In genomic region chr14:73149753-73150152, GRCh38 we compare ENCODE assay signal across 34 cellular contexts.
"Had no signal": no experiment of that assay in that cellular context is flagged by ENCODE, and none has a peak within 500 bp of the region (broad histone marks: within the 10 kb centered on the region; RNA-seq: fewer than 3 reads in every experiment).

No MANE protein-coding gene starts in this region.

- H3K27me3 Mint-ChIP-seq: activated CD4-positive, alpha-beta memory T cell treated with anti-CD3 and anti-CD28 coated beads for 36 hours; activated CD4-positive, alpha-beta T cell treated with anti-CD3 and anti-CD28 coated beads, Interleukin-2, amount 10 ng/mL, durations not matched to agents 24 days and 14 days; activated naive CD8-positive, alpha-beta T cell treated with anti-CD3 and anti-CD28 coated beads for 36 hours; naive B cell; type B pancreatic cell had no signal

- H3K36me3 ChIP-seq: uterus had no signal

- H3K9me3 ChIP-seq: esophagus squamous epithelium, gastrocnemius medialis, pancreas, psoas muscle, spleen, uterus had no signal

- H3K27ac ChIP-seq: epithelial cell of prostate, esophagus squamous epithelium, gastrocnemius medialis, pancreas, psoas muscle, spleen, uterus had no signal

- H3K27ac Mint-ChIP-seq: activated CD4-positive, alpha-beta memory T cell treated with anti-CD3 and anti-CD28 coated beads for 36 hours; activated CD4-positive, alpha-beta T cell treated with anti-CD3 and anti-CD28 coated beads, Interleukin-2, amount 10 ng/mL, durations not matched to agents 24 days and 14 days; activated naive CD4-positive, alpha-beta T cell treated with anti-CD3 and anti-CD28 coated beads for 36 hours; activated naive CD8-positive, alpha-beta T cell treated with anti-CD3 and anti-CD28 coated beads for 36 hours; activated T-helper 1 cell treated with anti-CD3 and anti-CD28 coated beads, Interleukin-12 subunit alpha, Interleukin-12 subunit beta, Interleukin-2, Interleukin-4 antibody, amounts not matched to agents 30 ng/mL and 10 ng/mL and 1 ng/mL, durations not matched to agents 14 hours and 24 hours and 36 hours; mesothelial cell of epicardium; nephron progenitor cell; type B pancreatic cell had no signal

- H3K27me3 ChIP-seq: esophagus squamous epithelium, gastrocnemius medialis, pancreas, spleen, uterus had no signal

- ATAC-seq: gastrocnemius medialis; left colon; pancreas; psoas muscle; stimulated activated naive CD8-positive, alpha-beta T cell treated with anti-CD3 and anti-CD28 coated beads, Interleukin-15, Interleukin-2, amounts not matched to agents 100 U/mL and 50 U/mL, for 24 hours had no signal

- H3K36me3 Mint-ChIP-seq: activated naive CD8-positive, alpha-beta T cell treated with anti-CD3 and anti-CD28 coated beads for 36 hours; naive B cell had no signal

- H3K4me3 Mint-ChIP-seq: activated CD4-positive, alpha-beta memory T cell treated with anti-CD3 and anti-CD28 coated beads for 36 hours; activated CD4-positive, alpha-beta T cell treated with anti-CD3 and anti-CD28 coated beads, Interleukin-2, amount 10 ng/mL, durations not matched to agents 24 days and 14 days; activated naive CD4-positive, alpha-beta T cell treated with anti-CD3 and anti-CD28 coated beads for 36 hours; activated naive CD8-positive, alpha-beta T cell treated with anti-CD3 and anti-CD28 coated beads for 36 hours; activated T-helper 1 cell treated with anti-CD3 and anti-CD28 coated beads, Interleukin-12 subunit alpha, Interleukin-12 subunit beta, Interleukin-2, Interleukin-4 antibody, amounts not matched to agents 30 ng/mL and 10 ng/mL and 1 ng/mL, durations not matched to agents 14 hours and 24 hours and 36 hours; mesothelial cell of epicardium; naive B cell; nephron progenitor cell; type B pancreatic cell had no signal

- H3K4me3 ChIP-seq: esophagus squamous epithelium, gastrocnemius medialis, pancreas, psoas muscle, spleen, uterus had no signal

- DNase-seq: activated CD4-positive, alpha-beta memory T cell treated with anti-CD3 and anti-CD28 coated beads for 36 hours; activated CD4-positive, alpha-beta T cell treated with anti-CD3 and anti-CD28 coated beads, Interleukin-2, amount 10 ng/mL, durations not matched to agents 24 days and 14 days; activated CD4-positive, CD25-positive, alpha-beta regulatory T cell treated with anti-CD3 and anti-CD28 coated beads, Interleukin-2, amount 50 U/mL, for 72 hours; activated CD8-positive, alpha-beta memory T cell treated with anti-CD3 and anti-CD28 coated beads, Interleukin-2, amount 50 U/mL, for 4 hours; activated effector memory CD4-positive, alpha-beta T cell treated with anti-CD3 and anti-CD28 coated beads, Interleukin-2, amount 50 U/mL, for 16 hours; activated naive CD4-positive, alpha-beta T cell treated with anti-CD3 and anti-CD28 coated beads for 36 hours; activated naive CD8-positive, alpha-beta T cell treated with anti-CD3 and anti-CD28 coated beads for 36 hours; activated T-cell treated with anti-CD3 and anti-CD28 coated beads, Interleukin-2, amount 50 U/mL, for 1 hour; amniotic stem cell; central memory CD4-positive, alpha-beta T cell; dermis blood vessel endothelial cell; effector CD8-positive, alpha-beta T cell; esophagus squamous epithelium; gastrocnemius medialis; glutamatergic neuron; hippocampal formation; kidney; left colon; mammary epithelial cell; naive B cell; nephron progenitor cell; nucleus accumbens; pancreas; psoas muscle; spleen; stimulated activated CD4-positive, alpha-beta T cell treated with anti-CD3 and anti-CD28 coated beads, Interleukin-2, amount 100 ng/mL, for 48 hours; stimulated activated naive CD8-positive, alpha-beta T cell treated with anti-CD3 and anti-CD28 coated beads, Interleukin-15, Interleukin-2, amounts not matched to agents 100 U/mL and 50 U/mL, for 24 hours; T-helper 2 cell; uterus had no signal

- H3K9me3 Mint-ChIP-seq: activated CD4-positive, alpha-beta memory T cell treated with anti-CD3 and anti-CD28 coated beads for 36 hours; activated CD4-positive, alpha-beta T cell treated with anti-CD3 and anti-CD28 coated beads, Interleukin-2, amount 10 ng/mL, durations not matched to agents 24 days and 14 days; activated naive CD4-positive, alpha-beta T cell treated with anti-CD3 and anti-CD28 coated beads for 36 hours; activated naive CD8-positive, alpha-beta T cell treated with anti-CD3 and anti-CD28 coated beads for 36 hours; activated T-helper 1 cell treated with anti-CD3 and anti-CD28 coated beads, Interleukin-12 subunit alpha, Interleukin-12 subunit beta, Interleukin-2, Interleukin-4 antibody, amounts not matched to agents 30 ng/mL and 10 ng/mL and 1 ng/mL, durations not matched to agents 14 hours and 24 hours and 36 hours; mesothelial cell of epicardium; naive B cell; nephron progenitor cell; type B pancreatic cell had no signal

- H3K4me1 ChIP-seq: gastrocnemius medialis, pancreas, psoas muscle, uterus had no signal

- FAIRE-seq: endometrium, kidney, pancreas had no signal
